ENCODE assay signal across 8 cellular contexts in the genomic region with DNA sequence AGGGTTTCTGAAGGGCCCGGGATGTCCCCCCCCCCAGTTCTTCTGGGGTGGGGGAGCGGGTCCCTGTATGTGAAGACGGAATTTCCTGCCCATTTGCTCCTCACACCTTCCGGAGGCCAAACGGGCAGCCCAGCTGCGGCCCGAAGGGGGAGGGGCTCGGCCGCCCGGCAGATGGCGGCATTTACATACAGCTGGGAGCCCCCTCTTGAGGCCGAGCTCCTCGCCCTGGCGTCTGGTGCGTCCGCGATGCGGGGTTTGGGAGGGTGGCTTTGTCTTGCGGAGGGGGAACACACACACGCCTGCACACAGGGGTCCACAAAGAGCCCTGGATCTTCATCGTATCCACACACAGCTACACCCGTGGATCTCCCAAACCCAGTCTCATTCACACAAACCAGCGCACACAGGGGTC. TPM values are rescaled to one million over a fixed set of nuclear protein-coding genes. Genes with fewer than 3 reads are reported as not detected.
DNase-seq lines count a peak whose midpoint lies in the region; ATAC-seq and TF ChIP-seq lines count a peak whose summit lies in the region.

No MANE protein-coding gene starts in this region.

- no peak for ATAC-seq in HG03175 (IDR thresholded peaks at IDR 0.05; ENCODE audit: unreplicated experiment)
- ATAC-seq in GM21737 (IDR thresholded peaks at IDR 0.05; ENCODE audit: unreplicated experiment): no peak

- WGBS in HUES64: under 1% methylated on average over 23 of the region's 23 CpGs

- H3K4me3 ChIP-seq in HUES64 (ENCODE audit: low read length) (peak overlapping the region; percentile 67), brain microvascular endothelial cell (ENCODE audit: low read depth, low read length) (peak overlapping the region; percentile 33)

- no peaks in the 10 kb centered on the region for H3K9me3 ChIP-seq in HUES64 (ENCODE audit: insufficient read depth, low read depth, low read length)

- H3K4me1 ChIP-seq in HUES64 (ENCODE audit: insufficient read depth, low read length): peaks cover 5% of the 10 kb centered on the region; the same call in 1 of the 2 replicates

- H3K27ac ChIP-seq in HUES64 (ENCODE audit: low read depth, low read length): no peak overlapping the region
- no peak overlapping the region for H3K27ac ChIP-seq in brain microvascular endothelial cell

- peak; percentile 53 for DNase-seq in DMS 273 treated with DMSO at 0.1 percent for 48 hours (lab: John Stamatoyannopoulos, UW)
- peak; percentile 31 for DNase-seq in NOMO-1 treated with DMSO at 0.1 percent for 48 hours (lab: John Stamatoyannopoulos, UW; ENCODE audit: unreplicated experiment)
- DNase-seq in brain microvascular endothelial cell: no peak
- DNase-seq in medulla oblongata (ENCODE audit: extremely low spot score): peak; percentile 34
- DNase-seq in stimulated activated naive CD4-positive, alpha-beta T cell treated with Interleukin-2 at 50 U/mL for 16 hours (lab: John Stamatoyannopoulos, UW): no peak

- in situ Hi-C loops in brain microvascular endothelial cell (cut with HindIII; ENCODE audit: low pct_ligation_motif_present, low sequenced_read_pairs): no loop called here

- TF ChIP-seq CTCF in brain microvascular endothelial cell (IDR thresholded peaks at IDR 0.05; ENCODE audit: low read depth, low read length, missing control alignments): peak; percentile 69

- peak overlapping the region; percentile 15; the same call in 1 of the 2 replicates for H3K9ac ChIP-seq in HUES64 (ENCODE audit: low read depth, low read length)

- H3K36me3 ChIP-seq in HUES64 (ENCODE audit: insufficient read depth, low read length) (no peaks in the 10 kb centered on the region), brain microvascular endothelial cell (replicated peaks) (no peaks in the 10 kb centered on the region)

- H3K27me3 ChIP-seq in HUES64 (ENCODE audit: insufficient read depth, low read length) (peaks cover 56% of the 10 kb centered on the region), brain microvascular endothelial cell (replicated peaks) (peaks cover 15% of the 10 kb centered on the region)

RNA-seq across cellular contexts. Expression of a gene that starts 0.9 kb away (rescaled TPM):
- 6.2 TPM for polyA plus RNA-seq in HUES64 (2013, experiment 1 of 2)
- 9.3 TPM for polyA plus RNA-seq in HUES64 (2013, experiment 2 of 2)

RNA-seq across cellular contexts. Expression of a gene that starts 17.1 kb away (rescaled TPM):
- 3.0 TPM for polyA plus RNA-seq in HUES64 (2013, experiment 1 of 2)
- polyA plus RNA-seq in HUES64 (2013, experiment 2 of 2): 5.6 TPM

RNA-seq across cellular contexts. Expression of a gene that starts 17.2 kb away (rescaled TPM):
- polyA plus RNA-seq in HUES64 (2013, experiment 1 of 2): 99.3 TPM
- polyA plus RNA-seq in HUES64 (2013, experiment 2 of 2): 96.2 TPM

RNA-seq across cellular contexts. Expression of a gene that starts 34.8 kb away (rescaled TPM):
- 1.4 TPM for polyA plus RNA-seq in HUES64 (2013, experiment 1 of 2)
- polyA plus RNA-seq in HUES64 (2013, experiment 2 of 2): 2.3 TPM

RNA-seq across cellular contexts. Expression of a gene that starts 42.1 kb away (rescaled TPM):
- polyA plus RNA-seq in HUES64 (2013, experiment 1 of 2): 21.6 TPM
- 23.4 TPM for polyA plus RNA-seq in HUES64 (2013, experiment 2 of 2)

Comparison
In these comparisons a context has a peak if more than half of its experiments do, and no peak if none do; other contexts are left out.
1. DNase-seq: peak in DMS 273 treated with DMSO at 0.1 percent for 48 hours (single experiment), NOMO-1 treated with DMSO at 0.1 percent for 48 hours (single experiment) and medulla oblongata (single experiment); none in brain microvascular endothelial cell (single experiment) and stimulated activated naive CD4-positive, alpha-beta T cell treated with Interleukin-2 at 50 U/mL for 16 hours (single experiment).